8 cellular contexts compared by ENCODE assay signal in the genomic region with DNA sequence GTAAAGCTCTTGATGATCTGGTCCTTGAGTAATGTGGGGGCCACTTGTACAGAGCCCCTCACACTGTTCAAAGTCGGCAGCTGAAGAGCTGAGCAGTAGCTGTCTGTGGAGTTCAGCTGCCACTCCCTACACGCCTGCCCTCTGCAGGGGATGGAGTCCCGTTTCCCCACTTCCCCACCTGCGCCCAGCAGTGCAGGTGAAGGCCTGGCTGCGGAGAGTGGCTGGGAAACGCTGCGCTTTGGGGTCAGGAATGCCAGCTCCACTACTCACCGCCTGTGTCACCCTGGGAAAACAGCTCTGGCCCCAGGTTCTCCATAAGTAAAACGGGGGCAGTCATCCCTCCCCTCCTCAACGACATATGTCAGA. TPM values are rescaled to one million over a fixed set of nuclear protein-coding genes. Genes with fewer than 3 reads are reported as not detected.
DNase-seq lines count a peak whose midpoint lies in the region; ATAC-seq and TF ChIP-seq lines count a peak whose summit lies in the region.
"Not testable (repeated sequence)": the region's sequence is repeated elsewhere in the genome, so short reads cannot be mapped to it uniquely, and the experiment has no call there.

No MANE protein-coding gene starts in this region.

- H3K4me1 Mint-ChIP-seq in activated naive CD4-positive, alpha-beta T cell treated with anti-CD3 and anti-CD28 coated beads for 36 hours (ENCODE audit: low read depth), result peaks cover 18% of the 10 kb centered on the region

- H3K27ac ChIP-seq in esophagus muscularis mucosa (replicated peaks in 1 of 4), result peak overlapping the region; percentile 82 to 88 (median 86)

- H3K36me3 Mint-ChIP-seq in activated naive CD4-positive, alpha-beta T cell treated with anti-CD3 and anti-CD28 coated beads for 36 hours (ENCODE audit: low read depth), result not testable (repeated sequence)

- intact Hi-C loops in activated naive CD4-positive, alpha-beta T cell treated with anti-CD3 and anti-CD28 coated beads for 36 hours (cut with micrococcal nuclease), result loop anchor here (1.0 to 5.0 kb wide), 6 partner anchors 125 to 380 kb away; a partner anchor contains a TSS
- intact Hi-C loops in esophagus muscularis mucosa (cut with DNase I), result loop anchor here (5.0 kb wide), 1 partner anchor 55 kb away; no protein-coding TSS in a partner anchor

- CTCF ChIA-PET in activated naive CD4-positive, alpha-beta T cell treated with anti-CD3 and anti-CD28 coated beads for 36 hours (lab: Charles Lee), result interaction anchor here (0.8 to 5.9 kb wide), 5 partner anchors 9 to 124 kb away, joined by 4 to 41 read pairs (median 6); no protein-coding TSS in a partner anchor

- WGBS in esophagus muscularis mucosa, result 0% methylated on average over 3 of the region's 10 CpGs

- peak overlapping the region; percentile 68 to 93 (median 84) for H3K4me3 ChIP-seq in esophagus muscularis mucosa

- DNase-seq in COLO668 (lab: John Stamatoyannopoulos, UW; ENCODE audit: unreplicated experiment), result peak; percentile 46
- DNase-seq in NCI-H748 (lab: John Stamatoyannopoulos, UW; ENCODE audit: unreplicated experiment), result peak; percentile 42
- DNase-seq in activated naive CD4-positive, alpha-beta T cell treated with anti-CD3 and anti-CD28 coated beads for 36 hours, result peak; percentile 11
- DNase-seq in esophagus muscularis mucosa (ENCODE audit: extremely low spot score), result not testable (repeated sequence)
- peak; percentile 17 for DNase-seq in medulla oblongata (ENCODE audit: extremely low spot score)
- peak; percentile 26 for DNase-seq in stimulated activated CD4-positive, alpha-beta T cell treated with anti-CD3 and anti-CD28 coated beads, Interleukin-15, amount 100 ng/mL, for 24 hours

- not testable (repeated sequence) for TF ChIP-seq CTCF in esophagus muscularis mucosa (IDR thresholded peaks at IDR 0.05)

- not testable (repeated sequence) for TF ChIP-seq EP300 in esophagus muscularis mucosa (IDR thresholded peaks at IDR 0.05)

- H3K4me3 Mint-ChIP-seq in activated naive CD4-positive, alpha-beta T cell treated with anti-CD3 and anti-CD28 coated beads for 36 hours, result peak overlapping the region; percentile 95

- peaks cover 16 to 31% (median 28%) of the 10 kb centered on the region in 4 donors for H3K4me1 ChIP-seq in esophagus muscularis mucosa

- not testable (repeated sequence) for H3K9me3 ChIP-seq in esophagus muscularis mucosa

- peak overlapping the region; percentile 3 for H3K27ac Mint-ChIP-seq in activated naive CD4-positive, alpha-beta T cell treated with anti-CD3 and anti-CD28 coated beads for 36 hours

- not testable (repeated sequence) for H3K27me3 ChIP-seq in esophagus muscularis mucosa

- not testable (repeated sequence) for H3K9me3 Mint-ChIP-seq in activated naive CD4-positive, alpha-beta T cell treated with anti-CD3 and anti-CD28 coated beads for 36 hours

- H3K27me3 Mint-ChIP-seq in activated naive CD4-positive, alpha-beta T cell treated with anti-CD3 and anti-CD28 coated beads for 36 hours (ENCODE audit: low read depth), result not testable (repeated sequence)

- not testable (repeated sequence) for TF ChIP-seq POLR2A in esophagus muscularis mucosa (IDR thresholded peaks at IDR 0.05; ENCODE audit: low read depth)

- ATAC-seq in GM21360 (IDR thresholded peaks at IDR 0.05; ENCODE audit: unreplicated experiment), result peak; percentile 7
- ATAC-seq in HG03066 (IDR thresholded peaks at IDR 0.05; ENCODE audit: low read depth, unreplicated experiment), result peak; percentile 25

- H3K36me3 ChIP-seq in esophagus muscularis mucosa, result not testable (repeated sequence)

RNA-seq across cellular contexts. Expression of a gene that starts 0.5 kb away (rescaled TPM):
- total RNA-seq in activated naive CD4-positive, alpha-beta T cell treated with anti-CD3 and anti-CD28 coated beads for 36 hours, result 10 to 100 TPM; 49.3 to 50.7 TPM
- total RNA-seq in esophagus muscularis mucosa, result 10 to 100 TPM; 11.2 to 20.0 (median 16.5) TPM
